In the genomic region with DNA sequence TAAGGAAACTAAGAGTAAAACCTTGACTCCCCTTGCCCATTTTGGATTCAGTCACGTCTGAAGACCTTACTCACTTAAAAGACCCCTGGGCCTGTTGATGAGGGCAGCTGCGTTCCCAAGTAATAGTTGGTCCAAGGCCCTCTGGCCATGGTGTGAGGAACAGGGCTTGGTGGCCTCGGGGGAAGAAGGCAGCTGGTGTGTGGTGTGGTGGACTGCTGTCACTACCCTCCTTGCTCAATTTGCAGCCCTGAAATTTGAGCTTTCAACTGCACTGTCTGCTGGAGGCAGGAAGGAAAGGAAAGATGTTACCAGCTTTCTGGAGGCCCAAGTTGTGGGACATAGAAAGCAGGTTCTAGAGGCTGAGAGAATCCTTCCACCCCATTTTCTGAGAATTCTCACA, we compare ENCODE assay signal across 1 cellular context.
TF ChIP-seq lines count a peak whose summit lies in the region.

No MANE protein-coding gene starts in this region.

TF ChIP-seq in IMR-90, 13 proteins besides CTCF, POLR2A, EP300 and RAD21:
- TF ChIP-seq, protein P1, sequence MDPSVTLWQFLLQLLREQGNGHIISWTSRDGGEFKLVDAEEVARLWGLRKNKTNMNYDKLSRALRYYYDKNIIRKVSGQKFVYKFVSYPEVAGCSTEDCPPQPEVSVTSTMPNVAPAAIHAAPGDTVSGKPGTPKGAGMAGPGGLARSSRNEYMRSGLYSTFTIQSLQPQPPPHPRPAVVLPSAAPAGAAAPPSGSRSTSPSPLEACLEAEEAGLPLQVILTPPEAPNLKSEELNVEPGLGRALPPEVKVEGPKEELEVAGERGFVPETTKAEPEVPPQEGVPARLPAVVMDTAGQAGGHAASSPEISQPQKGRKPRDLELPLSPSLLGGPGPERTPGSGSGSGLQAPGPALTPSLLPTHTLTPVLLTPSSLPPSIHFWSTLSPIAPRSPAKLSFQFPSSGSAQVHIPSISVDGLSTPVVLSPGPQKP (IDR thresholded peaks at IDR 0.05; ENCODE audit: borderline replicate concordance, low read depth, low read length), result no peak
- no peak for TF ChIP-seq BHLHE40 (IDR thresholded peaks at IDR 0.05; ENCODE audit: low read depth, low read length)
- no peak for TF ChIP-seq SMC3 (IDR thresholded peaks at IDR 0.05; ENCODE audit: low read depth, low read length)
- no peak for TF ChIP-seq CEBPB (IDR thresholded peaks at IDR 0.05; ENCODE audit: low read depth, low read length)
- TF ChIP-seq MXI1 (IDR thresholded peaks at IDR 0.05; ENCODE audit: borderline replicate concordance, low read depth, low read length), result no peak
- no peak for TF ChIP-seq RCOR1 (IDR thresholded peaks at IDR 0.05; ENCODE audit: insufficient replicate concordance, low read length)
- no peak for TF ChIP-seq RFX5 (IDR thresholded peaks at IDR 0.05; ENCODE audit: low read depth, low read length)
- TF ChIP-seq USF2 (IDR thresholded peaks at IDR 0.05; ENCODE audit: low read depth, low read length), result no peak
- TF ChIP-seq MAFK (IDR thresholded peaks at IDR 0.05; ENCODE audit: low read depth, low read length), result no peak
- TF ChIP-seq CHD1 (IDR thresholded peaks at IDR 0.05; ENCODE audit: low read depth, low read length), result no peak
